20 cellular contexts compared by ENCODE assay signal in genomic region chr15:43270113-43270665, GRCh38. TPM values are rescaled to one million over a fixed set of nuclear protein-coding genes. Genes with fewer than 3 reads are reported as not detected.
DNase-seq lines count a peak whose midpoint lies in the region; ATAC-seq and TF ChIP-seq lines count a peak whose summit lies in the region.
"Had no signal": no experiment of that assay in that cellular context is flagged by ENCODE, and none has a peak within 500 bp of the region (broad histone marks: within the 10 kb centered on the region; RNA-seq: fewer than 3 reads in every experiment).

No MANE protein-coding gene starts in this region.

- H3K36me3 ChIP-seq in neuronal stem cell (replicated peaks in 1 of 2; ENCODE audit: control insufficient read depth in 2 of 2, insufficient read depth in 2 of 2, low read length in 2 of 2) (no peaks in the 10 kb centered on the region), vagina (no peaks in the 10 kb centered on the region), osteoblast (ENCODE audit: insufficient read depth, low read length) (no peaks in the 10 kb centered on the region)

- peak overlapping the region; percentile 37 for H3K4ac ChIP-seq in neuronal stem cell (ENCODE audit: low read length)

- intact Hi-C loops in activated B cell treated with CpG ODN at 0.5 μM for 24 hours (cut with micrococcal nuclease), result loop anchor here (1.0 kb wide), 2 partner anchors 17 to 45 kb away; no protein-coding TSS in a partner anchor
- intact Hi-C loops in vagina (cut with DNase I), result no loop called here

- H3K4me3 Mint-ChIP-seq in activated naive CD8-positive, alpha-beta T cell treated with anti-CD3 and anti-CD28 coated beads, Interleukin-2, amount 10 ng/mL, durations not matched to agents 7 days and 5 days, result peak overlapping the region; percentile 12
- H3K4me3 Mint-ChIP-seq in activated naive CD8-positive, alpha-beta T cell treated with anti-CD3 and anti-CD28 coated beads for 36 hours, result no peak overlapping the region
- H3K4me3 Mint-ChIP-seq in activated B cell treated with CpG ODN at 0.5 μM for 24 hours (peak overlapping the region; percentile 54), WTC11 (no peak overlapping the region)

- H3K18ac ChIP-seq in neuronal stem cell (ENCODE audit: low read length), result no peak overlapping the region

- peak overlapping the region; percentile 83 for H2AK5ac ChIP-seq in neuronal stem cell (ENCODE audit: low read depth, low read length)

- no peak for ATAC-seq in activated naive CD8-positive, alpha-beta T cell treated with anti-CD3 and anti-CD28 coated beads, Interleukin-2, amount 10 ng/mL, durations not matched to agents 7 days and 5 days (ENCODE audit: low read depth)
- no peak for ATAC-seq in activated B cell treated with CpG ODN at 0.5 μM for 24 hours (ENCODE audit: low read depth)
- no peak for ATAC-seq in WTC11
- ATAC-seq: Panc1, Right ventricle myocardium inferior had no signal

- peak overlapping the region; percentile 56 for H3K23ac ChIP-seq in neuronal stem cell (ENCODE audit: low read depth, low read length, poor library complexity)

- peaks cover 3% of the 10 kb centered on the region for H3K36me3 Mint-ChIP-seq in activated naive CD8-positive, alpha-beta T cell treated with anti-CD3 and anti-CD28 coated beads, Interleukin-2, amount 10 ng/mL, durations not matched to agents 7 days and 5 days
- H3K36me3 Mint-ChIP-seq in activated naive CD8-positive, alpha-beta T cell treated with anti-CD3 and anti-CD28 coated beads for 36 hours, result no peaks in the 10 kb centered on the region
- H3K36me3 Mint-ChIP-seq in activated B cell treated with CpG ODN at 0.5 μM for 24 hours (ENCODE audit: low read depth) (no peaks in the 10 kb centered on the region), WTC11 (no peaks in the 10 kb centered on the region)
- H3K36me3 Mint-ChIP-seq: CD4-positive, CD25-positive, alpha-beta regulatory T cell had no signal

- H4K20me1 ChIP-seq in osteoblast (ENCODE audit: insufficient read depth, low read length), result no peaks in the 10 kb centered on the region

- H3K4me1 ChIP-seq in neuronal stem cell (ENCODE audit: control insufficient read depth in 2 of 2, insufficient read depth in 1 of 2, low read depth in 1 of 2, low read length in 2 of 2) (no peaks in the 10 kb centered on the region), vagina (no peaks in the 10 kb centered on the region), osteoblast (ENCODE audit: insufficient read depth, low read length) (no peaks in the 10 kb centered on the region)

- H4K91ac ChIP-seq in neuronal stem cell (ENCODE audit: low read depth, low read length, poor library complexity), result no peak overlapping the region

- CTCF ChIA-PET in activated B cell treated with CpG ODN at 0.5 μM for 24 hours (lab: Charles Lee) (interaction anchor here (1.8 to 2.1 kb wide), 2 partner anchors 15 to 44 kb away, joined by 10 to 11 read pairs; no protein-coding TSS in a partner anchor), WTC11 (lab: Charles Lee) (interaction anchor here (1.2 to 7.4 kb wide), 5 partner anchors 15 to 67 kb away, joined by 4 to 89 read pairs (median 21); no protein-coding TSS in a partner anchor)

- no CpG with 5 or more reads among the region's 5 CpGs for WGBS in neuronal stem cell (ENCODE audit: extremely low coverage in 2 of 2, insufficient read length in 2 of 2, insufficient replicate concordance in 1 of 2), 2 donors

- no peak overlapping the region for H2BK120ac ChIP-seq in neuronal stem cell (ENCODE audit: low read depth, low read length)

- peaks cover 9% of the 10 kb centered on the region for H3K4me1 Mint-ChIP-seq in activated naive CD8-positive, alpha-beta T cell treated with anti-CD3 and anti-CD28 coated beads, Interleukin-2, amount 10 ng/mL, durations not matched to agents 7 days and 5 days
- peaks cover 3% of the 10 kb centered on the region for H3K4me1 Mint-ChIP-seq in activated naive CD8-positive, alpha-beta T cell treated with anti-CD3 and anti-CD28 coated beads for 36 hours
- H3K4me1 Mint-ChIP-seq in activated B cell treated with CpG ODN at 0.5 μM for 24 hours (peaks cover 33% of the 10 kb centered on the region), WTC11 (no peaks in the 10 kb centered on the region)

- H3K27me3 ChIP-seq in neuronal stem cell (ENCODE audit: control insufficient read depth in 3 of 3, insufficient read depth in 3 of 3, low read depth in 1 of 3, low read length in 3 of 3) (peaks cover 0 to 48% (median 2%) of the 10 kb centered on the region in 3 experiments), vagina (no peaks in the 10 kb centered on the region), osteoblast (ENCODE audit: insufficient read depth, low read length) (peaks cover 44% of the 10 kb centered on the region)

- H3K79me1 ChIP-seq in neuronal stem cell (ENCODE audit: low read depth, low read length), result no peaks in the 10 kb centered on the region

- peak overlapping the region; percentile 82 for H3K14ac ChIP-seq in neuronal stem cell (ENCODE audit: low read length)

- peaks cover 23% of the 10 kb centered on the region for H3K27me3 Mint-ChIP-seq in activated naive CD8-positive, alpha-beta T cell treated with anti-CD3 and anti-CD28 coated beads, Interleukin-2, amount 10 ng/mL, durations not matched to agents 7 days and 5 days
- peaks cover 15% of the 10 kb centered on the region for H3K27me3 Mint-ChIP-seq in activated naive CD8-positive, alpha-beta T cell treated with anti-CD3 and anti-CD28 coated beads for 36 hours
- H3K27me3 Mint-ChIP-seq in activated B cell treated with CpG ODN at 0.5 μM for 24 hours, result no peaks in the 10 kb centered on the region
- peaks cover 3% of the 10 kb centered on the region; the same call in 1 of the 2 replicates for H3K27me3 Mint-ChIP-seq in WTC11 (ENCODE audit: low read depth)

- H3K27ac Mint-ChIP-seq in activated naive CD8-positive, alpha-beta T cell treated with anti-CD3 and anti-CD28 coated beads, Interleukin-2, amount 10 ng/mL, durations not matched to agents 7 days and 5 days, result peak overlapping the region; percentile 57
- no peak overlapping the region for H3K27ac Mint-ChIP-seq in activated naive CD8-positive, alpha-beta T cell treated with anti-CD3 and anti-CD28 coated beads for 36 hours
- H3K27ac Mint-ChIP-seq in activated B cell treated with CpG ODN at 0.5 μM for 24 hours (peak overlapping the region; percentile 91), WTC11 (no peak overlapping the region)

- peak overlapping the region; percentile 49 for H2BK15ac ChIP-seq in neuronal stem cell (ENCODE audit: low read length)

- POLR2A ChIA-PET in activated naive CD8-positive, alpha-beta T cell treated with anti-CD3 and anti-CD28 coated beads, Interleukin-2, amount 10 ng/mL, durations not matched to agents 7 days and 5 days (lab: Charles Lee), result interaction anchor here (0.7 kb wide), 2 partner anchors 45 to 62 kb away, joined by 3 read pairs; no protein-coding TSS in a partner anchor
- POLR2A ChIA-PET in activated B cell treated with CpG ODN at 0.5 μM for 24 hours (lab: Charles Lee) (no interaction called here), WTC11 (lab: Charles Lee) (no interaction called here)

- H3K27ac ChIP-seq in neuronal stem cell (replicated peaks; ENCODE audit: low read length) (no peak overlapping the region), vagina (no peak overlapping the region), osteoblast (ENCODE audit: low read depth, low read length) (no peak overlapping the region)
- H3K27ac ChIP-seq: 22Rv1, SK-N-MC had no signal

- H3K9ac ChIP-seq in neuronal stem cell (ENCODE audit: low read depth, low read length, poor library complexity), result no peak overlapping the region

- no peak for TF ChIP-seq POLR2A in vagina (IDR thresholded peaks at IDR 0.05)

- H2BK12ac ChIP-seq in neuronal stem cell (ENCODE audit: low read length), result peak overlapping the region; percentile 63

- H3K4me3 ChIP-seq in neuronal stem cell (ENCODE audit: low read length in 2 of 2) (no peak overlapping the region), vagina (no peak overlapping the region), osteoblast (ENCODE audit: insufficient read depth, low read length) (no peak overlapping the region)
- H3K4me3 ChIP-seq: GM12878, SK-N-MC had no signal

- H3K9me3 ChIP-seq in neuronal stem cell (replicated peaks in 1 of 2; ENCODE audit: control insufficient read depth in 2 of 2, insufficient read depth in 1 of 2, low read depth in 1 of 2, low read length in 2 of 2) (no peaks in the 10 kb centered on the region), vagina (peaks cover 4% of the 10 kb centered on the region), osteoblast (ENCODE audit: low read depth, low read length) (no peaks in the 10 kb centered on the region)

- no peak overlapping the region for H2AFZ ChIP-seq in neuronal stem cell (ENCODE audit: low read length)
- H2AFZ ChIP-seq in osteoblast (ENCODE audit: low read length), result no peak overlapping the region

- no peak overlapping the region for H4K8ac ChIP-seq in neuronal stem cell (ENCODE audit: low read depth, low read length)

- H3K4me2 ChIP-seq in neuronal stem cell (ENCODE audit: insufficient read depth, low read length, poor library complexity, severe bottlenecking) (no peak overlapping the region), osteoblast (ENCODE audit: insufficient read depth, low read length) (no peak overlapping the region)

- no peak for DNase-seq in activated naive CD8-positive, alpha-beta T cell treated with anti-CD3 and anti-CD28 coated beads, Interleukin-2, amount 10 ng/mL, durations not matched to agents 7 days and 5 days
- no peak for DNase-seq in activated naive CD8-positive, alpha-beta T cell treated with anti-CD3 and anti-CD28 coated beads for 36 hours
- no peak for DNase-seq in activated B cell treated with CpG ODN at 0.5 μM for 24 hours
- no peak for DNase-seq in neuronal stem cell (ENCODE audit: low spot score)
- DNase-seq in vagina (ENCODE audit: extremely low spot score in 2 of 2), result peak; percentile 28 to 62
- no peak for DNase-seq in osteoblast (ENCODE audit: insufficient read length, low spot score, missing footprints)
- DNase-seq in GOT3 (lab: John Stamatoyannopoulos, UW), result no peak
- DNase-seq in WTC11 (ENCODE audit: low spot score), result no peak
- DNase-seq: NCI-H1092 treated with DMSO at 0.1 percent for 48 hours, NCI-H1694 treated with DMSO at 0.1 percent for 48 hours, NCI-H446, NCI-H748 treated with DMSO at 0.1 percent for 48 hours had no signal

- no peaks in the 10 kb centered on the region for H3K79me2 ChIP-seq in osteoblast (ENCODE audit: insufficient read depth, low read length)

- H3K9me3 Mint-ChIP-seq in activated naive CD8-positive, alpha-beta T cell treated with anti-CD3 and anti-CD28 coated beads, Interleukin-2, amount 10 ng/mL, durations not matched to agents 7 days and 5 days, result peaks cover 3% of the 10 kb centered on the region
- peaks cover 6% of the 10 kb centered on the region for H3K9me3 Mint-ChIP-seq in activated naive CD8-positive, alpha-beta T cell treated with anti-CD3 and anti-CD28 coated beads for 36 hours
- no peaks in the 10 kb centered on the region for H3K9me3 Mint-ChIP-seq in activated B cell treated with CpG ODN at 0.5 μM for 24 hours
- H3K9me3 Mint-ChIP-seq in WTC11, result peaks cover 3% of the 10 kb centered on the region; the same call in 1 of the 2 replicates

- H2BK5ac ChIP-seq in neuronal stem cell (ENCODE audit: low read length), result no peak overlapping the region

- TF ChIP-seq CTCF in activated B cell treated with CpG ODN at 0.5 μM for 24 hours (IDR thresholded peaks at IDR 0.05), result no peak
- TF ChIP-seq CTCF in vagina (IDR thresholded peaks at IDR 0.05), result no peak
- TF ChIP-seq CTCF in osteoblast (IDR thresholded peaks at IDR 0.05; ENCODE audit: extremely low read depth, low read depth, low read length), result no peak
- TF ChIP-seq CTCF in WTC11 (IDR thresholded peaks at IDR 0.05), result no peak

RNA-seq across cellular contexts. Expression of gene TGM5, which starts 3.5 kb away (rescaled TPM):
- total RNA-seq in activated naive CD8-positive, alpha-beta T cell treated with anti-CD3 and anti-CD28 coated beads, Interleukin-2, amount 10 ng/mL, durations not matched to agents 7 days and 5 days, result under 1 TPM in 1 of 2 experiments, not detected in 1; 0.11 TPM
- total RNA-seq in activated naive CD8-positive, alpha-beta T cell treated with anti-CD3 and anti-CD28 coated beads for 36 hours, result under 1 TPM; 0.16 to 0.38 TPM
- total RNA-seq in activated B cell treated with CpG ODN at 0.5 μM for 24 hours, result 0.11 and 0.17 TPM in 2 replicates
- polyA plus RNA-seq in neuronal stem cell (2013, experiment 1 of 2), result not detected
- not detected for polyA plus RNA-seq in neuronal stem cell (2013, experiment 2 of 2)
- 8.3 TPM for total RNA-seq in vagina
- not detected in 2 replicates for total RNA-seq in osteoblast
- total RNA-seq in WTC11 (2021), result not detected in 3 replicates
- total RNA-seq: CD4-positive, CD25-positive, alpha-beta regulatory T cell; G401; M059J; Right ventricle myocardium inferior had no signal
- polyA plus RNA-seq: CD4-positive, CD25-positive, alpha-beta regulatory T cell had no signal

RNA-seq across cellular contexts. Expression of gene TGM7, which starts 31.9 kb away (rescaled TPM):
- not detected for total RNA-seq in activated naive CD8-positive, alpha-beta T cell treated with anti-CD3 and anti-CD28 coated beads, Interleukin-2, amount 10 ng/mL, durations not matched to agents 7 days and 5 days
- not detected for total RNA-seq in activated naive CD8-positive, alpha-beta T cell treated with anti-CD3 and anti-CD28 coated beads for 36 hours
- total RNA-seq in activated B cell treated with CpG ODN at 0.5 μM for 24 hours (not detected in 2 replicates), vagina (not detected), osteoblast (not detected in 2 replicates), WTC11 (2021) (not detected in 3 replicates)
- not detected for polyA plus RNA-seq in neuronal stem cell (2013, experiment 1 of 2)
- polyA plus RNA-seq in neuronal stem cell (2013, experiment 2 of 2), result not detected
- total RNA-seq: CD4-positive, CD25-positive, alpha-beta regulatory T cell; G401; GM12878; M059J; Right ventricle myocardium inferior had no signal
- polyA plus RNA-seq: CD4-positive, CD25-positive, alpha-beta regulatory T cell; GM12878 had no signal

RNA-seq across cellular contexts. Expression of gene EPB42, which starts 49.4 kb away (rescaled TPM):
- total RNA-seq in activated naive CD8-positive, alpha-beta T cell treated with anti-CD3 and anti-CD28 coated beads, Interleukin-2, amount 10 ng/mL, durations not matched to agents 7 days and 5 days, result not detected
- not detected for total RNA-seq in activated naive CD8-positive, alpha-beta T cell treated with anti-CD3 and anti-CD28 coated beads for 36 hours
- not detected in 2 replicates for total RNA-seq in activated B cell treated with CpG ODN at 0.5 μM for 24 hours
- polyA plus RNA-seq in neuronal stem cell (2013, experiment 1 of 2), result not detected
- not detected for polyA plus RNA-seq in neuronal stem cell (2013, experiment 2 of 2)
- total RNA-seq in vagina, result not detected
- total RNA-seq in osteoblast, result not detected in 2 replicates
- total RNA-seq in WTC11 (2021), result not detected in 3 replicates
- total RNA-seq: CD4-positive, CD25-positive, alpha-beta regulatory T cell; G401; GM12878; M059J had no signal
- polyA plus RNA-seq: GM12878 had no signal

Comparison
In these comparisons a context has a peak if more than half of its experiments do, and no peak if none do; other contexts are left out.
1. H3K27ac Mint-ChIP-seq: peak in activated naive CD8-positive, alpha-beta T cell treated with anti-CD3 and anti-CD28 coated beads, Interleukin-2, amount 10 ng/mL, durations not matched to agents 7 days and 5 days (single experiment) and activated B cell treated with CpG ODN at 0.5 μM for 24 hours (single experiment); none in activated naive CD8-positive, alpha-beta T cell treated with anti-CD3 and anti-CD28 coated beads for 36 hours (single experiment) and WTC11 (single experiment).
2. H3K4me3 Mint-ChIP-seq: peak in activated naive CD8-positive, alpha-beta T cell treated with anti-CD3 and anti-CD28 coated beads, Interleukin-2, amount 10 ng/mL, durations not matched to agents 7 days and 5 days (single experiment) and activated B cell treated with CpG ODN at 0.5 μM for 24 hours (single experiment); none in activated naive CD8-positive, alpha-beta T cell treated with anti-CD3 and anti-CD28 coated beads for 36 hours (single experiment) and WTC11 (single experiment).
3. DNase-seq: peak in vagina (2 of 2); none in activated naive CD8-positive, alpha-beta T cell treated with anti-CD3 and anti-CD28 coated beads, Interleukin-2, amount 10 ng/mL, durations not matched to agents 7 days and 5 days (single experiment), activated naive CD8-positive, alpha-beta T cell treated with anti-CD3 and anti-CD28 coated beads for 36 hours (single experiment), activated B cell treated with CpG ODN at 0.5 μM for 24 hours (single experiment), neuronal stem cell (single experiment), osteoblast (single experiment), GOT3 (single experiment) and WTC11 (single experiment).